ENCODE assay signal across 2 cellular contexts in genomic region chr10:119518936-119519335, GRCh38.
TF ChIP-seq lines count a peak whose summit lies in the region.

No MANE protein-coding gene starts in this region.

TF ChIP-seq in HepG2, 621 proteins besides CTCF, POLR2A, EP300 and RAD21:
- TF ChIP-seq ZNF512 (CRISPR knock-in tag; IDR thresholded peaks at IDR 0.05) (no peak), NFE2L1 (CRISPR knock-in tag; IDR thresholded peaks at IDR 0.05; ENCODE audit: borderline replicate concordance) (no peak), ERF (CRISPR knock-in tag; IDR thresholded peaks at IDR 0.05) (no peak), ZNF607 (CRISPR knock-in tag; IDR thresholded peaks at IDR 0.05; ENCODE audit: borderline replicate concordance) (no peak), DRAP1 (CRISPR knock-in tag; IDR thresholded peaks at IDR 0.05) (no peak), SRSF4 (IDR thresholded peaks at IDR 0.05; ENCODE audit: low read depth, low read length, poor library complexity, severe bottlenecking) (no peak), ZIK1 (CRISPR knock-in tag; IDR thresholded peaks at IDR 0.05; ENCODE audit: borderline replicate concordance, low read depth) (no peak), ATAD3A (CRISPR knock-in tag; IDR thresholded peaks at IDR 0.05) (no peak), XRCC5 (optimal IDR thresholded peaks at IDR 0.05; ENCODE audit: low read length) (no peak), USF2 (IDR thresholded peaks at IDR 0.05; ENCODE audit: low read depth, low read length) (no peak), USF2 (CRISPR knock-in tag; IDR thresholded peaks at IDR 0.05; ENCODE audit: borderline replicate concordance) (no peak), ZFY (CRISPR knock-in tag; IDR thresholded peaks at IDR 0.05) (no peak), MEIS1 (CRISPR knock-in tag; IDR thresholded peaks at IDR 0.05; ENCODE audit: borderline replicate concordance) (no peak), DR1 (CRISPR knock-in tag; IDR thresholded peaks at IDR 0.05) (no peak), EZH2 (conservative IDR thresholded peaks at IDR 0.05; ENCODE audit: low read depth, low read length) (no peak), CREBL2 (CRISPR knock-in tag; IDR thresholded peaks at IDR 0.05; ENCODE audit: borderline replicate concordance) (no peak), NFYC (CRISPR knock-in tag; IDR thresholded peaks at IDR 0.05) (no peak), ZSCAN25 (CRISPR knock-in tag; IDR thresholded peaks at IDR 0.05) (no peak), E2F1 (CRISPR knock-in tag; IDR thresholded peaks at IDR 0.05) (no peak), ZEB1 (IDR thresholded peaks at IDR 0.05; ENCODE audit: insufficient replicate concordance, low read depth) (no peak)

TF ChIP-seq in WTC11, 78 proteins besides CTCF, POLR2A, EP300 and RAD21 (continued from another document):
- TF ChIP-seq NR3C1 (CRISPR knock-in tag; conservative IDR thresholded peaks at IDR 0.05; ENCODE audit: low read depth): no peak
- TF ChIP-seq ZNF121 (CRISPR knock-in tag; IDR thresholded peaks at IDR 0.05): no peak
- no peak for TF ChIP-seq ZNF396 (CRISPR knock-in tag; IDR thresholded peaks at IDR 0.05; ENCODE audit: borderline replicate concordance)
- no peak for TF ChIP-seq HMGA2 (CRISPR knock-in tag; IDR thresholded peaks at IDR 0.05)
- TF ChIP-seq KAT7 (CRISPR knock-in tag; IDR thresholded peaks at IDR 0.05; ENCODE audit: borderline replicate concordance): no peak
- no peak for TF ChIP-seq AFF4 (CRISPR knock-in tag; IDR thresholded peaks at IDR 0.05; ENCODE audit: borderline replicate concordance)
- no peak for TF ChIP-seq ZNF232 (CRISPR knock-in tag; IDR thresholded peaks at IDR 0.05)
- TF ChIP-seq ZMAT4 (CRISPR knock-in tag; IDR thresholded peaks at IDR 0.05): no peak
- no peak for TF ChIP-seq JUN (CRISPR knock-in tag; IDR thresholded peaks at IDR 0.05)
- TF ChIP-seq ERG (CRISPR knock-in tag; IDR thresholded peaks at IDR 0.05): no peak
- no peak for TF ChIP-seq TP53 (CRISPR knock-in tag; IDR thresholded peaks at IDR 0.05)
- TF ChIP-seq USF2 (CRISPR knock-in tag; IDR thresholded peaks at IDR 0.05): no peak
- no peak for TF ChIP-seq CDX4 (CRISPR knock-in tag; IDR thresholded peaks at IDR 0.05; ENCODE audit: borderline replicate concordance)
- TF ChIP-seq FOXJ3 (CRISPR knock-in tag; IDR thresholded peaks at IDR 0.05; ENCODE audit: borderline replicate concordance): no peak
- TF ChIP-seq NR2C2 (CRISPR knock-in tag; IDR thresholded peaks at IDR 0.05): no peak
- TF ChIP-seq SOX15 (CRISPR knock-in tag; IDR thresholded peaks at IDR 0.05): no peak
- no peak for TF ChIP-seq GTF2I (CRISPR knock-in tag; conservative IDR thresholded peaks at IDR 0.05)
- TF ChIP-seq MYBL2 (CRISPR knock-in tag; IDR thresholded peaks at IDR 0.05): no peak
